In the genomic region with DNA sequence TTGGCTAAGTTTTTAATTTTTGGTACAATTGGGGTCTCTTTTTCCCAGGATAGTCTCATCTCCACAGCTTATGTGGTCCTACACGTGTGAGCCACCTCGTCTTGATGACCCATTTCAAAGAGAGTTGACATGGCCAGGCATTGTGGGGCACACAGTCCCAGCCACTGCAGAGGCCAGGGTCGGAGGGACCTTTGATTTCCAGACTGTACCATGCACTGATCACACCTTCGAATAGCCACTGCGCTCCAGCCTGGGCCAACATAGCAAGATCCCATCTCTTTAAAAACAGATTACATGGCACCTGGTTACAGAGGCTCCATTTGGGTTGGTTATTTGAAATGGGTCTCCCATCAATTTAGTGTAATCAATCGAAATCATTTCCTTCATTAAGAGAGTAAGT, we compare ENCODE assay signal across 10 cellular contexts.
"Had no signal": no experiment of that assay in that cellular context is flagged by ENCODE, and none has a peak within 500 bp of the region (broad histone marks: within the 10 kb centered on the region; RNA-seq: fewer than 3 reads in every experiment).

No MANE protein-coding gene starts in this region.

- H3K4me2 ChIP-seq: GM23338 had no signal

- H3K9me3 ChIP-seq: HAP-1 had no signal

- DNase-seq: GM23248, GOT3, H7, H9, HCEC 1CT, HFFc6 had no signal

- H3K27ac Mint-ChIP-seq: GM23338, HFFc6 had no signal

- H3K9ac ChIP-seq: GM23248 had no signal

- H3K4me1 ChIP-seq: HAP-1 had no signal

- H2AFZ ChIP-seq: GM23248, GM23338 had no signal

- H3K4me3 ChIP-seq: GM23248, GM23338, HAP-1 had no signal

- H3K27ac ChIP-seq: GM23248 had no signal

- H3K4me3 Mint-ChIP-seq: GM23338, H9, HFFc6 had no signal

- H3K9me3 Mint-ChIP-seq: H9 had no signal

- ATAC-seq: GM23338, HCT116 had no signal

- FAIRE-seq: H54 had no signal

- H3K36me3 ChIP-seq: HAP-1 had no signal
